Comparison of ENCODE assay signal across 23 cellular contexts in the genomic region with DNA sequence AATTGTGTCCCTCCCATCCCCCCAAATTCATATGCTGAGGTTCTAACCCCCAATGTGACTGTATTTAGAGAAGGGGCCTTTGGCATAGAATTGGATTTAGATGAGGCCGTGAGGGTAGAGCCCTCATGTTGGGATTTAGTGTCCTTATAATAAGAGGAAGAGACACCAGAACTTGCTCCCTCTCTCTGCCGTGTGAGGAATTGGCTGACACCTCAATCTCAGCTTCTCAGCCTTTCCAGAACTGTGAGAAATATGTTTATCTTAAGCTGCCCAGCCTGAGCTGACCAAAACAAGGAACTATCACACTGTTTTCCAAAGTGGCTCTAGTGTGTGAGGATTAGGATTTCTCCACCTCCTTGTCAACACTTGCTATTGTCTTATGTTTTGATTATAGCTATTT.
DNase-seq lines count a peak whose midpoint lies in the region; ATAC-seq and TF ChIP-seq lines count a peak whose summit lies in the region.
"Had no signal": no experiment of that assay in that cellular context is flagged by ENCODE, and none has a peak within 500 bp of the region (broad histone marks: within the 10 kb centered on the region; RNA-seq: fewer than 3 reads in every experiment).

No MANE protein-coding gene starts in this region.

- H2BK5ac ChIP-seq in mesendoderm (ENCODE audit: low read length): no peak overlapping the region

- H3K9me3 Mint-ChIP-seq in GM23338 (no peaks in the 10 kb centered on the region), endodermal cell (peaks cover 2% of the 10 kb centered on the region)

- H3K27ac ChIP-seq in GM23338 (ENCODE audit: low read depth) (no peak overlapping the region), WERI-Rb-1 (no peak overlapping the region), endodermal cell (ENCODE audit: low read depth, low read length) (no peak overlapping the region), mesendoderm (ENCODE audit: low read depth, low read length) (no peak overlapping the region)
- H3K27ac ChIP-seq: BLaER1, PC-9, SJCRH30 had no signal

- no peak overlapping the region for H2AFZ ChIP-seq in GM23338
- H2AFZ ChIP-seq: PC-9 had no signal

- H3K9ac ChIP-seq in endodermal cell (ENCODE audit: extremely low read depth, low read length, poor library complexity, severe bottlenecking) (no peak overlapping the region), mesendoderm (ENCODE audit: low read length) (no peak overlapping the region)
- H3K9ac ChIP-seq: BLaER1 had no signal

- no peak overlapping the region for H3K56ac ChIP-seq in mesendoderm (ENCODE audit: low read length)

- H4K8ac ChIP-seq in mesendoderm (ENCODE audit: low read depth, low read length): no peak overlapping the region

- no peak overlapping the region for H3K18ac ChIP-seq in mesendoderm (ENCODE audit: low read length)

- peak; percentile 33 for DNase-seq in GM23338 (ENCODE audit: low spot score)
- no peak for DNase-seq in WERI-Rb-1
- DNase-seq in endodermal cell: peak; percentile 67
- peak; percentile 54 for DNase-seq in mesendoderm
- no peak for DNase-seq in foreskin melanocyte
- no peak for DNase-seq in hypothalamus (lab: John Stamatoyannopoulos, UW)
- no peak for DNase-seq in UCSD-AML1 (lab: John Stamatoyannopoulos, UW; ENCODE audit: unreplicated experiment)
- DNase-seq: CD4-positive, alpha-beta T cell; DMS53; KBM-7; MV-4-11; NCI-H1105 treated with DMSO at 0.1 percent for 48 hours; NCI-H146; NCI-H1930; NCI-H446; NCI-H524 treated with DMSO at 0.1 percent for 48 hours; NCI-H774; NK-92 treated with Interleukin-12 subunit alpha and Interleukin-12 subunit beta, amount 100 ng/mL, for 24 hours; PC-9; SJCRH30 had no signal

- H3K4me1 Mint-ChIP-seq in GM23338: peaks cover 13% of the 10 kb centered on the region
- H3K4me1 Mint-ChIP-seq in endodermal cell: peaks cover 26% of the 10 kb centered on the region

- H3K4me3 Mint-ChIP-seq in GM23338 (no peak overlapping the region), endodermal cell (no peak overlapping the region)
- H3K4me3 Mint-ChIP-seq: CD4-positive, alpha-beta T cell had no signal

- ATAC-seq in GM23338: peak; percentile 43; the same call in 1 of the 3 replicates
- no peak for ATAC-seq in GM19328 (IDR thresholded peaks at IDR 0.05; ENCODE audit: unreplicated experiment)
- ATAC-seq: Right ventricle myocardium inferior had no signal

- H3K4me3 ChIP-seq in GM23338: no peak overlapping the region
- H3K4me3 ChIP-seq in WERI-Rb-1 (ENCODE audit: low read depth, low read length): no peak overlapping the region
- no peak overlapping the region for H3K4me3 ChIP-seq in endodermal cell (ENCODE audit: low read length)
- H3K4me3 ChIP-seq in mesendoderm (ENCODE audit: low read length): no peak overlapping the region
- H3K4me3 ChIP-seq: BLaER1, PC-9, SJCRH30 had no signal

- H3K4ac ChIP-seq in mesendoderm (ENCODE audit: low read depth, low read length): no peak overlapping the region

- H3K23ac ChIP-seq in mesendoderm (ENCODE audit: low read length): no peak overlapping the region

- WGBS in endodermal cell (ENCODE audit: insufficient coverage in 1 of 2, insufficient read length in 1 of 2), 2 experiments: 71 to 80% methylated on average over 1 to 2 of the region's 2 CpGs
- WGBS in mesendoderm (ENCODE audit: extremely low coverage, insufficient coverage, low lambda C conversion rate): no CpG with 5 or more reads among the region's 2 CpGs

- H3K4me1 ChIP-seq in GM23338 (ENCODE audit: insufficient read depth) (peaks cover 16% of the 10 kb centered on the region), endodermal cell (ENCODE audit: control insufficient read depth, insufficient read depth, low read length) (peaks cover 8% of the 10 kb centered on the region), mesendoderm (ENCODE audit: control insufficient read depth, low read depth, low read length) (no peaks in the 10 kb centered on the region)
- H3K4me1 ChIP-seq: BLaER1, SJCRH30 had no signal

- H3K27me3 ChIP-seq in GM23338 (ENCODE audit: insufficient read depth) (no peaks in the 10 kb centered on the region), WERI-Rb-1 (ENCODE audit: insufficient read depth, low read depth, severe bottlenecking) (no peaks in the 10 kb centered on the region), endodermal cell (ENCODE audit: control insufficient read depth, insufficient read depth, low read length, poor library complexity, severe bottlenecking) (no peaks in the 10 kb centered on the region), mesendoderm (ENCODE audit: insufficient read depth, low read length, poor library complexity) (no peaks in the 10 kb centered on the region)
- H3K27me3 ChIP-seq: BLaER1, SJCRH30 had no signal

- H3K27me3 Mint-ChIP-seq in GM23338 (ENCODE audit: insufficient read depth, low read depth, poor library complexity) (peaks cover 4% of the 10 kb centered on the region), endodermal cell (ENCODE audit: insufficient read depth) (peaks cover 41% of the 10 kb centered on the region)
- H3K27me3 Mint-ChIP-seq: CD4-positive, alpha-beta T cell had no signal

- TF ChIP-seq CTCF in GM23338 (conservative IDR thresholded peaks at IDR 0.05; ENCODE audit: low read depth in 2 of 2) (peak; percentile 50 to 51), WERI-Rb-1 (IDR thresholded peaks at IDR 0.05; ENCODE audit: low read depth, low read length) (0 out of 2 replicates have a peak, but pooled peaks have one; percentile 3), endodermal cell (conservative IDR thresholded peaks at IDR 0.05) (peak; percentile 64)

- H2BK120ac ChIP-seq in mesendoderm (ENCODE audit: low read depth, low read length): no peak overlapping the region

- no peak overlapping the region for H3K4me2 ChIP-seq in GM23338
- H3K4me2 ChIP-seq in mesendoderm (ENCODE audit: low read length): no peak overlapping the region
- H3K4me2 ChIP-seq: BLaER1, PC-9 had no signal

- H3K27ac Mint-ChIP-seq in GM23338 (no peak overlapping the region), endodermal cell (no peak overlapping the region)
- H3K27ac Mint-ChIP-seq: CD4-positive, alpha-beta T cell had no signal

- no peaks in the 10 kb centered on the region for H3F3A ChIP-seq in GM23338 (replicated peaks; ENCODE audit: low read depth)

- no peaks in the 10 kb centered on the region for H4K20me1 ChIP-seq in GM23338 (replicated peaks; ENCODE audit: insufficient read depth)
- H4K20me1 ChIP-seq: BLaER1 had no signal

- H3K36me3 ChIP-seq in GM23338 (ENCODE audit: insufficient read depth): no peaks in the 10 kb centered on the region
- H3K36me3 ChIP-seq in WERI-Rb-1: no peaks in the 10 kb centered on the region
- no peaks in the 10 kb centered on the region for H3K36me3 ChIP-seq in endodermal cell (ENCODE audit: control insufficient read depth, insufficient read depth, low read length)
- no peaks in the 10 kb centered on the region for H3K36me3 ChIP-seq in mesendoderm (ENCODE audit: control insufficient read depth, insufficient read depth, low read length)
- H3K36me3 ChIP-seq: BLaER1, SJCRH30 had no signal

- H3K9me3 ChIP-seq in WERI-Rb-1 (ENCODE audit: severe bottlenecking): peaks cover 3% of the 10 kb centered on the region
- no peaks in the 10 kb centered on the region for H3K9me3 ChIP-seq in endodermal cell (ENCODE audit: control insufficient read depth, low read length)
- H3K9me3 ChIP-seq: BLaER1, SJCRH30 had no signal

- no peak overlapping the region for H2BK15ac ChIP-seq in mesendoderm (replicated peaks; ENCODE audit: low read depth)

- H3K79me2 ChIP-seq in GM23338 (replicated peaks; ENCODE audit: insufficient read depth) (no peaks in the 10 kb centered on the region), mesendoderm (ENCODE audit: control insufficient read depth, insufficient read depth, low read length) (no peaks in the 10 kb centered on the region)

- no peak overlapping the region for H4K5ac ChIP-seq in mesendoderm (ENCODE audit: low read length)

- H3K36me3 Mint-ChIP-seq in GM23338 (ENCODE audit: low read depth) (no peaks in the 10 kb centered on the region), endodermal cell (ENCODE audit: low read depth) (no peaks in the 10 kb centered on the region)

- no peaks in the 10 kb centered on the region for H3K9me2 ChIP-seq in GM23338 (ENCODE audit: insufficient read depth)

- H3K79me1 ChIP-seq in mesendoderm (ENCODE audit: low read length): no peaks in the 10 kb centered on the region

- no peak overlapping the region for H2AK5ac ChIP-seq in mesendoderm (ENCODE audit: low read length)

TF ChIP-seq in GM23338, 12 proteins besides CTCF, POLR2A, EP300 and RAD21 (continues in another document):
- TF ChIP-seq, protein P1, sequence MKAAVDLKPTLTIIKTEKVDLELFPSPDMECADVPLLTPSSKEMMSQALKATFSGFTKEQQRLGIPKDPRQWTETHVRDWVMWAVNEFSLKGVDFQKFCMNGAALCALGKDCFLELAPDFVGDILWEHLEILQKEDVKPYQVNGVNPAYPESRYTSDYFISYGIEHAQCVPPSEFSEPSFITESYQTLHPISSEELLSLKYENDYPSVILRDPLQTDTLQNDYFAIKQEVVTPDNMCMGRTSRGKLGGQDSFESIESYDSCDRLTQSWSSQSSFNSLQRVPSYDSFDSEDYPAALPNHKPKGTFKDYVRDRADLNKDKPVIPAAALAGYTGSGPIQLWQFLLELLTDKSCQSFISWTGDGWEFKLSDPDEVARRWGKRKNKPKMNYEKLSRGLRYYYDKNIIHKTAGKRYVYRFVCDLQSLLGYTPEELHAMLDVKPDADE (IDR thresholded peaks at IDR 0.05): no peak
- TF ChIP-seq JUNB (IDR thresholded peaks at IDR 0.05; ENCODE audit: unreplicated experiment) (no peak), ZNF331 (CRISPR knock-in tag; IDR thresholded peaks at IDR 0.05; ENCODE audit: low read depth) (no peak), CREB1 (CRISPR knock-in tag; IDR thresholded peaks at IDR 0.05; ENCODE audit: low read depth) (no peak), EZH2 (IDR thresholded peaks at IDR 0.05; ENCODE audit: low read depth, unreplicated experiment) (no peak)

Comparison
In these comparisons a context has a peak if more than half of its experiments do, and no peak if none do; other contexts are left out.
1. DNase-seq: peak in GM23338 (single experiment), endodermal cell (single experiment) and mesendoderm (single experiment); none in WERI-Rb-1 (single experiment), foreskin melanocyte (single experiment), hypothalamus (0 of 51) and UCSD-AML1 (single experiment).
2. CTCF ChIP-seq: peak in every context shown above with its lines; median percentile 64 in endodermal cell; 50 in GM23338; 3 in WERI-Rb-1.